Comparison of ENCODE assay signal across 8 cellular contexts in genomic region chr13:61954092-61954491, GRCh38.
DNase-seq lines count a peak whose midpoint lies in the region; ATAC-seq, FAIRE-seq and TF ChIP-seq lines count a peak whose summit lies in the region.

No MANE protein-coding gene starts in this region.

- no peak for TF ChIP-seq CTCF in omental fat pad (IDR thresholded peaks at IDR 0.05)

- DNase-seq in NCI-H1694 (lab: John Stamatoyannopoulos, UW) (peak; percentile 18), NCI-H1694 treated with DMSO at 0.1 percent for 48 hours (lab: John Stamatoyannopoulos, UW) (no peak), NCI-H82 (lab: John Stamatoyannopoulos, UW) (peak; percentile 72), retina (peak; percentile 65), HuH-7.5 (ENCODE audit: low spot score) (no peak), omental fat pad (ENCODE audit: low spot score) (no peak)

- peak; percentile 77 for FAIRE-seq in endometrium (lab: Jason Lieb, UNC)

- ATAC-seq in omental fat pad (ENCODE audit: low FRiP score) (no peak), GM21423 (IDR thresholded peaks at IDR 0.05; ENCODE audit: unreplicated experiment) (no peak)

Comparison
In these comparisons a context has a peak if more than half of its experiments do, and no peak if none do; other contexts are left out.
1. DNase-seq: peak in NCI-H1694 (single experiment), NCI-H82 (single experiment) and retina (single experiment); none in NCI-H1694 treated with DMSO at 0.1 percent for 48 hours (single experiment), HuH-7.5 (single experiment) and omental fat pad (single experiment).